19 cellular contexts compared by ENCODE assay signal in genomic region chr11:116720895-116721294, GRCh38. TPM values are rescaled to one million over a fixed set of nuclear protein-coding genes. Genes with fewer than 3 reads are reported as not detected.
DNase-seq lines count a peak whose midpoint lies in the region; ATAC-seq, FAIRE-seq and TF ChIP-seq lines count a peak whose summit lies in the region.
"Had no signal": no experiment of that assay in that cellular context is flagged by ENCODE, and none has a peak within 500 bp of the region (broad histone marks: within the 10 kb centered on the region; RNA-seq: fewer than 3 reads in every experiment).

No MANE protein-coding gene starts in this region.

- H2AFZ ChIP-seq in HepG2 (ENCODE audit: low read length) (no peak overlapping the region), neural progenitor cell (replicated peaks) (no peak overlapping the region)
- H2AFZ ChIP-seq: GM23248 had no signal

- no peak for TF ChIP-seq RAD21 in HepG2 (CRISPR knock-in tag; IDR thresholded peaks at IDR 0.05)

- H3F3A ChIP-seq in neural progenitor cell (ENCODE audit: low read depth): no peaks in the 10 kb centered on the region

- DNase-seq in kidney: peak; percentile 26
- DNase-seq in HepG2 (ENCODE audit: low spot score): no peak
- DNase-seq in neural progenitor cell (ENCODE audit: low spot score): no peak
- no peak for DNase-seq in mesenteric fat pad (ENCODE audit: low spot score)
- DNase-seq in epidermal melanocyte (ENCODE audit: insufficient read length, low spot score): no peak
- DNase-seq: C1 segment of cervical spinal cord; Calu3; CD4-positive, alpha-beta memory T cell; COR-L47; DMS53; DMS79 treated with DMSO at 0.1 percent for 48 hours; GF-D8; GM23248; H7; HCEC 1CT had no signal

- TF ChIP-seq EP300 in HepG2 (IDR thresholded peaks at IDR 0.05; ENCODE audit: low read depth in 2 of 2, low read length in 2 of 2): no peak
- no peak for TF ChIP-seq EP300 in HepG2 (CRISPR knock-in tag; IDR thresholded peaks at IDR 0.05; ENCODE audit: borderline replicate concordance)

- no TSS peak for BruUV-seq in HepG2 (replicated peaks; lab: Mats Ljungman, UMichigan)

- H3K9me3 Mint-ChIP-seq in neural progenitor cell: no peaks in the 10 kb centered on the region
- H3K9me3 Mint-ChIP-seq: CD4-positive, alpha-beta memory T cell had no signal

- H3K4me3 ChIP-seq in kidney (ENCODE audit: low read length in 2 of 2) (no peak overlapping the region), HepG2 (replicated peaks in 1 of 3; ENCODE audit: insufficient read depth in 1 of 3, low read depth in 2 of 3, low read length in 3 of 3) (no peak overlapping the region), neural progenitor cell (no peak overlapping the region)
- H3K4me3 ChIP-seq: GM23248 had no signal

- no peaks in the 10 kb centered on the region for H3K79me2 ChIP-seq in HepG2 (ENCODE audit: insufficient read depth, low read length)
- no peaks in the 10 kb centered on the region for H3K79me2 ChIP-seq in neural progenitor cell (ENCODE audit: low read depth)

- H3K27ac ChIP-seq in kidney (ENCODE audit: low read depth in 2 of 2, low read length in 2 of 2) (no peak overlapping the region), HepG2 (ENCODE audit: extremely low read length, insufficient read depth, low read length) (no peak overlapping the region), neural progenitor cell (no peak overlapping the region)
- H3K27ac ChIP-seq: GM23248 had no signal

- peak overlapping the region; percentile 63 for H3K27ac Mint-ChIP-seq in neural progenitor cell
- H3K27ac Mint-ChIP-seq: CD4-positive, alpha-beta memory T cell had no signal

- TF ChIP-seq CTCF in kidney (IDR thresholded peaks at IDR 0.05; ENCODE audit: borderline replicate concordance, extremely low read depth, insufficient read depth): no peak
- TF ChIP-seq CTCF in HepG2 (CRISPR knock-in tag; IDR thresholded peaks at IDR 0.05): no peak
- TF ChIP-seq CTCF in neural progenitor cell (IDR thresholded peaks at IDR 0.05): no peak

- H3K27me3 Mint-ChIP-seq in neural progenitor cell (ENCODE audit: insufficient read depth, low read depth): peaks cover 4% of the 10 kb centered on the region

- FAIRE-seq in kidney (lab: Jason Lieb, UNC) (no peak), HepG2 (lab: Jason Lieb, UNC) (no peak)
- FAIRE-seq: GM12891, GM18507, H1 had no signal

- in situ Hi-C loops in HepG2 (cut with HindIII; ENCODE audit: extremely low pct_ligation_motif_present, low pct_unique_long_range_greater_than_20kb): no loop called here

- intact Hi-C loops in kidney (cut with DNase I) (no loop called here), HepG2 (cut with micrococcal nuclease; ENCODE audit: unreplicated experiment) (no loop called here)

- TF ChIP-seq POLR2A in HepG2 (IDR thresholded peaks at IDR 0.05; ENCODE audit: insufficient read depth in 1 of 2, low read depth in 2 of 2, low read length in 2 of 2): no peak

- CTCF ChIA-PET in HepG2 (lab: Yijun Ruan, JAX; ENCODE audit: low intra/inter-chr PET ratio, low total read pairs): no interaction called here

- ATAC-seq in HepG2 (no peak), GM21529 (IDR thresholded peaks at IDR 0.05; ENCODE audit: unreplicated experiment) (no peak)

- peaks cover 8% of the 10 kb centered on the region for H3K4me1 Mint-ChIP-seq in neural progenitor cell

- H3K4me3 Mint-ChIP-seq in neural progenitor cell: peak overlapping the region; percentile 10
- H3K4me3 Mint-ChIP-seq: CD4-positive, alpha-beta memory T cell had no signal

- H3K36me3 ChIP-seq in kidney (ENCODE audit: control insufficient read depth in 1 of 2, insufficient read depth in 2 of 2, low read length in 2 of 2): no peaks in the 10 kb centered on the region
- no peaks in the 10 kb centered on the region for H3K36me3 ChIP-seq in HepG2 (replicated peaks in 1 of 2; ENCODE audit: control insufficient read depth in 1 of 2, insufficient read depth in 2 of 2, low read length in 2 of 2)
- no peaks in the 10 kb centered on the region for H3K36me3 ChIP-seq in neural progenitor cell

- H3K4me1 ChIP-seq in kidney (ENCODE audit: control insufficient read depth in 1 of 2, insufficient read depth in 1 of 2, low read depth in 1 of 2, low read length in 2 of 2) (peaks cover 0 to 4% of the 10 kb centered on the region in 2 donors), HepG2 (ENCODE audit: insufficient read depth, low read length) (no peaks in the 10 kb centered on the region), neural progenitor cell (peaks cover 28% of the 10 kb centered on the region)

- POLR2A ChIA-PET in HepG2 (lab: Yijun Ruan, JAX): no interaction called here

- 45% methylated on average over 6 of the region's 6 CpGs for WGBS in HepG2 (ENCODE audit: low lambda C conversion rate)

- no peaks in the 10 kb centered on the region for H3K36me3 Mint-ChIP-seq in neural progenitor cell
- H3K36me3 Mint-ChIP-seq: CD4-positive, alpha-beta memory T cell had no signal

- H4K20me1 ChIP-seq in HepG2 (ENCODE audit: insufficient read depth, low read length) (no peaks in the 10 kb centered on the region), neural progenitor cell (ENCODE audit: low read depth) (no peaks in the 10 kb centered on the region)

- H3K9ac ChIP-seq in kidney (ENCODE audit: low read length in 2 of 2): no peak overlapping the region
- no peak overlapping the region for H3K9ac ChIP-seq in HepG2 (ENCODE audit: insufficient read depth, low read depth, low read length)
- no peak overlapping the region for H3K9ac ChIP-seq in neural progenitor cell
- H3K9ac ChIP-seq: GM23248 had no signal

- H3K9me3 ChIP-seq in kidney (ENCODE audit: control insufficient read depth in 1 of 2, low read length in 2 of 2) (no peaks in the 10 kb centered on the region), HepG2 (ENCODE audit: low read length) (no peaks in the 10 kb centered on the region), neural progenitor cell (ENCODE audit: low read depth) (no peaks in the 10 kb centered on the region)

- peaks cover 6 to 59% of the 10 kb centered on the region in 2 experiments; a peak in 3 of 5 replicates for H3K27me3 ChIP-seq in HepG2 (ENCODE audit: control insufficient read depth in 1 of 2, insufficient read depth in 2 of 2, low read length in 2 of 2)
- H3K27me3 ChIP-seq in neural progenitor cell: no peaks in the 10 kb centered on the region

- H3K4me2 ChIP-seq in HepG2 (ENCODE audit: low read depth, low read length) (no peak overlapping the region), neural progenitor cell (no peak overlapping the region)

TF ChIP-seq in HepG2, 621 proteins besides CTCF, POLR2A, EP300 and RAD21 (continues in another document):
- TF ChIP-seq DR1 (CRISPR knock-in tag; IDR thresholded peaks at IDR 0.05) (no peak), MXD1 (CRISPR knock-in tag; IDR thresholded peaks at IDR 0.05) (no peak), MNT (IDR thresholded peaks at IDR 0.05) (peak; percentile 84)

RNA-seq across cellular contexts. Expression of gene BUD13, which starts 51.9 kb away (rescaled TPM):
- total RNA-seq in kidney (14.1 TPM), HepG2 (2016; rRNA removed; fragmentation: Illumina TruSeq; extraction: Trizol) (25.9 and 31.9 TPM in 2 replicates), neural progenitor cell (ENCODE audit: low replicate concordance) (31.5 and 33.8 TPM in 2 replicates), mesenteric fat pad (13.4 TPM)
- polyA plus RNA-seq in kidney (ENCODE audit: insufficient read depth, low read depth, low replicate concordance) (11.7 TPM), HepG2 (2011; rRNA removed) (13.3 and 13.6 TPM in 2 replicates)
- total RNA-seq in HepG2 (2016; cell fraction: cytosol; rRNA removed; fragmentation: Illumina TruSeq; extraction: Trizol; ENCODE audit: low read depth): 9.8 and 11.4 TPM in 2 replicates
- 26.1 and 34.7 TPM in 2 replicates for total RNA-seq in HepG2 (2016; cell fraction: insoluble cytoplasmic fraction; rRNA removed; fragmentation: Illumina TruSeq; extraction: Trizol)
- total RNA-seq in HepG2 (2016; cell fraction: membrane; rRNA removed; fragmentation: Illumina TruSeq; extraction: Trizol): 13.7 and 16.8 TPM in 2 replicates
- 15.5 and 16.7 TPM in 2 replicates for total RNA-seq in HepG2 (2016; cell fraction: nucleus; rRNA removed; fragmentation: Illumina TruSeq; extraction: Trizol)
- 12.0 and 12.9 TPM in 2 replicates for polyA plus RNA-seq in HepG2 (2011; cell fraction: cytosol; rRNA removed)
- 13.7 and 14.5 TPM in 2 replicates for polyA plus RNA-seq in HepG2 (2011; cell fraction: nucleus; rRNA removed)
- polyA plus RNA-seq in HepG2 (2012): 8.9 and 13.2 TPM in 2 replicates
- 2.2 and 2.6 TPM in 2 replicates for polyA plus RNA-seq in HepG2 (2016; cell fraction: cytosol; fragmentation: Illumina TruSeq; extraction: Trizol; ENCODE audit: low read depth)
- polyA plus RNA-seq in HepG2 (2016; cell fraction: insoluble cytoplasmic fraction; fragmentation: Illumina TruSeq; extraction: Trizol; ENCODE audit: low read depth): 28.6 and 34.0 TPM in 2 replicates
- 5.5 and 6.3 TPM in 2 replicates for polyA plus RNA-seq in HepG2 (2016; cell fraction: membrane; fragmentation: Illumina TruSeq; extraction: Trizol; ENCODE audit: low read depth)
- polyA plus RNA-seq in HepG2 (2016; cell fraction: nucleus; fragmentation: Illumina TruSeq; extraction: Trizol; ENCODE audit: insufficient read depth, low read depth): 25.0 and 27.1 TPM in 2 replicates
- polyA minus RNA-seq in HepG2 (2011; rRNA and poly(A)+ RNA removed; ENCODE audit: low replicate concordance): 14.1 and 21.2 TPM in 2 replicates
- 8.4 and 8.5 TPM in 2 replicates for polyA minus RNA-seq in HepG2 (2011; cell fraction: cytosol; rRNA and poly(A)+ RNA removed)
- polyA minus RNA-seq in HepG2 (2011; cell fraction: nucleus; rRNA and poly(A)+ RNA removed): 12.2 and 14.8 TPM in 2 replicates
